In genomic region chr17:79153367-79154130, GRCh38 we compare ENCODE assay signal across 18 cellular contexts.
DNase-seq lines count a peak whose midpoint lies in the region; ATAC-seq, FAIRE-seq and TF ChIP-seq lines count a peak whose summit lies in the region.
"Had no signal": no experiment of that assay in that cellular context is flagged by ENCODE, and none has a peak within 500 bp of the region (broad histone marks: within the 10 kb centered on the region; RNA-seq: fewer than 3 reads in every experiment).

No MANE protein-coding gene starts in this region.

- H3K27ac ChIP-seq in A549, result no peak overlapping the region
- H3K27ac ChIP-seq in HEK293 (ENCODE audit: extremely low read depth, low read depth, low read length), result no peak overlapping the region
- peak overlapping the region; percentile 19 for H3K27ac ChIP-seq in angular gyrus (ENCODE audit: low read depth, low read length)
- H3K27ac ChIP-seq in neural progenitor cell, result no peak overlapping the region
- H3K27ac ChIP-seq: HL-60 had no signal

- TF ChIP-seq EP300 in A549 (IDR thresholded peaks at IDR 0.05), result no peak

- no peak for FAIRE-seq in A549 (lab: Jason Lieb, UNC)
- FAIRE-seq: D721Med, G401.6, GM12892, GM18507 had no signal

- peaks cover 16% of the 10 kb centered on the region for H3K4me1 Mint-ChIP-seq in neural progenitor cell

- no peaks in the 10 kb centered on the region for H3K36me3 ChIP-seq in HEK293 (ENCODE audit: control insufficient read depth in 2 of 2, insufficient read depth in 1 of 2, low read length in 2 of 2)
- no peaks in the 10 kb centered on the region for H3K36me3 ChIP-seq in neural progenitor cell
- H3K36me3 ChIP-seq: BE2C had no signal

- no peak for TF ChIP-seq CTCF in A549 (IDR thresholded peaks at IDR 0.05)
- TF ChIP-seq CTCF in HEK293 (tag by site-specific recombination; IDR thresholded peaks at IDR 0.05), result no peak
- TF ChIP-seq CTCF in neural progenitor cell (IDR thresholded peaks at IDR 0.05), result no peak

- no peaks in the 10 kb centered on the region for H3F3A ChIP-seq in neural progenitor cell (ENCODE audit: low read depth)

- peaks cover 11% of the 10 kb centered on the region for H3K27me3 Mint-ChIP-seq in neural progenitor cell (ENCODE audit: insufficient read depth, low read depth)
- H3K27me3 Mint-ChIP-seq: CD4-positive, alpha-beta T cell had no signal

- WGBS in A549 (ENCODE audit: missing lambda C conversion rate), result 65% methylated on average over 14 of the region's 14 CpGs

- H3K79me2 ChIP-seq in neural progenitor cell (ENCODE audit: low read depth), result no peaks in the 10 kb centered on the region

- H3K9me3 Mint-ChIP-seq in neural progenitor cell, result no peaks in the 10 kb centered on the region
- H3K9me3 Mint-ChIP-seq: CD4-positive, alpha-beta T cell; HFFc6 had no signal

- H3K9ac ChIP-seq in neural progenitor cell, result no peak overlapping the region

- H3K36me3 Mint-ChIP-seq in neural progenitor cell, result no peaks in the 10 kb centered on the region

- H3K27ac Mint-ChIP-seq in neural progenitor cell, result peak overlapping the region; percentile 53
- H3K27ac Mint-ChIP-seq: CD4-positive, alpha-beta T cell; HFFc6 had no signal

- DNase-seq in A549 (ENCODE audit: low read depth in 1 of 2, low spot score in 1 of 2) (no peak), neural progenitor cell (ENCODE audit: low spot score) (no peak), GOT3 (lab: John Stamatoyannopoulos, UW) (no peak)
- DNase-seq: 8988T; BE2C; Caco-2; CD4-positive, alpha-beta T cell; HCEC 1CT; HFFc6 had no signal

- H3K27me3 ChIP-seq in neural progenitor cell, result no peaks in the 10 kb centered on the region

- H3K4me1 ChIP-seq in A549, result peaks cover 10% of the 10 kb centered on the region; the same call in 1 of the 3 replicates
- no peaks in the 10 kb centered on the region for H3K4me1 ChIP-seq in HEK293 (ENCODE audit: control insufficient read depth, insufficient read depth, low read length)
- H3K4me1 ChIP-seq in neural progenitor cell, result peaks cover 11% of the 10 kb centered on the region
- H3K4me1 ChIP-seq: BE2C, Caco-2 had no signal

- H3K4me3 ChIP-seq in A549, result no peak overlapping the region
- no peak overlapping the region for H3K4me3 ChIP-seq in HEK293 (ENCODE audit: low read depth, low read length)
- H3K4me3 ChIP-seq in neural progenitor cell, result no peak overlapping the region

- TF ChIP-seq RAD21 in A549 (conservative IDR thresholded peaks at IDR 0.05 in 1 of 2, IDR thresholded peaks at IDR 0.05 in 1 of 2), result no peak

- ATAC-seq in A549 (no peak), GM21515 (IDR thresholded peaks at IDR 0.05; ENCODE audit: unreplicated experiment) (no peak), GM19328 (IDR thresholded peaks at IDR 0.05; ENCODE audit: unreplicated experiment) (no peak)

- CTCF ChIA-PET in A549 (lab: Yijun Ruan, JAX), result interaction anchor here (1.2 kb wide), 1 partner anchor 66 kb away, joined by 5 read pairs; no protein-coding TSS in a partner anchor
- CTCF ChIA-PET in HEK293 (lab: Yijun Ruan, JAX), result interaction anchor here (0.5 kb wide), 1 partner anchor 204 kb away, joined by 3 read pairs; no protein-coding TSS in a partner anchor

- no peak overlapping the region for H2AFZ ChIP-seq in neural progenitor cell (replicated peaks)

- POLR2A ChIA-PET in A549 (lab: Yijun Ruan, JAX), result interaction anchor here (0.9 kb wide), 1 partner anchor 18 kb away, joined by 3 read pairs; no protein-coding TSS in a partner anchor
- POLR2A ChIA-PET in HEK293 (lab: Yijun Ruan, JAX), result no interaction called here

- TF ChIP-seq POLR2A in A549 (IDR thresholded peaks at IDR 0.05; ENCODE audit: low read length), result no peak

- H3K4me2 ChIP-seq in A549, result no peak overlapping the region
- H3K4me2 ChIP-seq in neural progenitor cell, result no peak overlapping the region

- H3K9me3 ChIP-seq in A549 (no peaks in the 10 kb centered on the region), HEK293 (ENCODE audit: control insufficient read depth, insufficient read depth, low read depth, low read length) (no peaks in the 10 kb centered on the region), neural progenitor cell (ENCODE audit: low read depth) (no peaks in the 10 kb centered on the region)
- H3K9me3 ChIP-seq: BE2C, Caco-2 had no signal

- no peak overlapping the region for H3K4me3 Mint-ChIP-seq in neural progenitor cell
- H3K4me3 Mint-ChIP-seq: CD4-positive, alpha-beta T cell; HFFc6 had no signal

- H4K20me1 ChIP-seq in neural progenitor cell (ENCODE audit: low read depth), result no peaks in the 10 kb centered on the region

TF ChIP-seq in A549, 52 proteins besides CTCF, POLR2A, EP300 and RAD21:
- no peak for TF ChIP-seq ZSCAN20 (CRISPR knock-in tag; IDR thresholded peaks at IDR 0.05)
- no peak for TF ChIP-seq BCL3 (IDR thresholded peaks at IDR 0.05)
- no peak for TF ChIP-seq ATOH8 (CRISPR knock-in tag; IDR thresholded peaks at IDR 0.05; ENCODE audit: low read depth)
- TF ChIP-seq ZFP36 (IDR thresholded peaks at IDR 0.05; ENCODE audit: borderline replicate concordance, partially characterized antibody), result peak; percentile 86
- TF ChIP-seq HMGXB4 (CRISPR knock-in tag; IDR thresholded peaks at IDR 0.05; ENCODE audit: borderline replicate concordance), result no peak
- TF ChIP-seq KDM1A (IDR thresholded peaks at IDR 0.05; ENCODE audit: low read depth), result peak; percentile 54; the same call in 1 of the 2 replicates

TF ChIP-seq in HEK293, 187 proteins besides CTCF, POLR2A, EP300 and RAD21:
- TF ChIP-seq ZNF768 (tag by site-specific recombination; IDR thresholded peaks at IDR 0.05), result 0 out of 2 replicates have a peak, but pooled peaks have one; percentile 65
- TF ChIP-seq ZEB2 (tag by site-specific recombination; IDR thresholded peaks at IDR 0.05), result no peak
TF ChIP-seq in HEK293: peak in this region for 1.
